In the genomic region with DNA sequence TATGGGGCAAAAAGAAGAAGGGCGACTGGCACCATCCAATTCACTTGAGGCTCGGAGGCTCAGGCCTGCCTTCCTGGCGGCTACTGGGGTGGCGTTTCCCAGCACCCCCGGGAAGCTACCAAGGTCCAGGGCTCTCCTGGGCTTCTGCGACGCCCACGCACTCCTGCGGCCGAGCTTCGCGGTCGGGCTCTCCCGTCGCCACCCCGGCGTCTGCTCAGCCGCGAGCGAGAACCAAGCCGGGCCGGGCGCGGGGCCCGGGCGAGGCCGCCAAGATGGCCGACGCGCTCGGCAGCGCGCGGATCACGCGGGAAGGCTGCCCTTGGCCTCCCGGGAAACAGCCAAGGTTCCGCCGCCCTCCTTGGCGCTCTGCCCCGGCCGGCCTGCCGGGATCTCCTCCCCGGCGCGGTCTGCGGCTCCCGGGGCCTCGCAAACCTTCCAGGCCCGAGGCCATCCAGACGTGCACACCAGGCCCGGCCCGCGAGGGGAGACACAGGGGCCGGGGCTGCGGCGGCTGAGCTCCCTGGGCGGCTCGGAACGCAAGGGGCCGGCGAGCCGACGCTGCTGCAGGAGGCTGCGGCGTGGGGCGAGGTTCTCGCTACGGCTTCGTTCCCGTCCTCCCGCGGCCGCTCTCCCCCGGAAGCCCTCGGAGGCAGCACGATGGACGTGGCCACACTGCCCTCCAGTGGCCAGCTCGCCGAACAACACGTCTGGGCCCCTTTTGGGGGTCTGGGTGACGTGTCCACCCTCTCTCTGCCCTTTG, we compare ENCODE assay signal across 1 cellular context.
TF ChIP-seq lines count a peak whose summit lies in the region.

No MANE protein-coding gene starts in this region.

TF ChIP-seq in K562, 482 proteins besides CTCF, POLR2A, EP300 and RAD21 (continued from another document):
- TF ChIP-seq, protein P1, sequence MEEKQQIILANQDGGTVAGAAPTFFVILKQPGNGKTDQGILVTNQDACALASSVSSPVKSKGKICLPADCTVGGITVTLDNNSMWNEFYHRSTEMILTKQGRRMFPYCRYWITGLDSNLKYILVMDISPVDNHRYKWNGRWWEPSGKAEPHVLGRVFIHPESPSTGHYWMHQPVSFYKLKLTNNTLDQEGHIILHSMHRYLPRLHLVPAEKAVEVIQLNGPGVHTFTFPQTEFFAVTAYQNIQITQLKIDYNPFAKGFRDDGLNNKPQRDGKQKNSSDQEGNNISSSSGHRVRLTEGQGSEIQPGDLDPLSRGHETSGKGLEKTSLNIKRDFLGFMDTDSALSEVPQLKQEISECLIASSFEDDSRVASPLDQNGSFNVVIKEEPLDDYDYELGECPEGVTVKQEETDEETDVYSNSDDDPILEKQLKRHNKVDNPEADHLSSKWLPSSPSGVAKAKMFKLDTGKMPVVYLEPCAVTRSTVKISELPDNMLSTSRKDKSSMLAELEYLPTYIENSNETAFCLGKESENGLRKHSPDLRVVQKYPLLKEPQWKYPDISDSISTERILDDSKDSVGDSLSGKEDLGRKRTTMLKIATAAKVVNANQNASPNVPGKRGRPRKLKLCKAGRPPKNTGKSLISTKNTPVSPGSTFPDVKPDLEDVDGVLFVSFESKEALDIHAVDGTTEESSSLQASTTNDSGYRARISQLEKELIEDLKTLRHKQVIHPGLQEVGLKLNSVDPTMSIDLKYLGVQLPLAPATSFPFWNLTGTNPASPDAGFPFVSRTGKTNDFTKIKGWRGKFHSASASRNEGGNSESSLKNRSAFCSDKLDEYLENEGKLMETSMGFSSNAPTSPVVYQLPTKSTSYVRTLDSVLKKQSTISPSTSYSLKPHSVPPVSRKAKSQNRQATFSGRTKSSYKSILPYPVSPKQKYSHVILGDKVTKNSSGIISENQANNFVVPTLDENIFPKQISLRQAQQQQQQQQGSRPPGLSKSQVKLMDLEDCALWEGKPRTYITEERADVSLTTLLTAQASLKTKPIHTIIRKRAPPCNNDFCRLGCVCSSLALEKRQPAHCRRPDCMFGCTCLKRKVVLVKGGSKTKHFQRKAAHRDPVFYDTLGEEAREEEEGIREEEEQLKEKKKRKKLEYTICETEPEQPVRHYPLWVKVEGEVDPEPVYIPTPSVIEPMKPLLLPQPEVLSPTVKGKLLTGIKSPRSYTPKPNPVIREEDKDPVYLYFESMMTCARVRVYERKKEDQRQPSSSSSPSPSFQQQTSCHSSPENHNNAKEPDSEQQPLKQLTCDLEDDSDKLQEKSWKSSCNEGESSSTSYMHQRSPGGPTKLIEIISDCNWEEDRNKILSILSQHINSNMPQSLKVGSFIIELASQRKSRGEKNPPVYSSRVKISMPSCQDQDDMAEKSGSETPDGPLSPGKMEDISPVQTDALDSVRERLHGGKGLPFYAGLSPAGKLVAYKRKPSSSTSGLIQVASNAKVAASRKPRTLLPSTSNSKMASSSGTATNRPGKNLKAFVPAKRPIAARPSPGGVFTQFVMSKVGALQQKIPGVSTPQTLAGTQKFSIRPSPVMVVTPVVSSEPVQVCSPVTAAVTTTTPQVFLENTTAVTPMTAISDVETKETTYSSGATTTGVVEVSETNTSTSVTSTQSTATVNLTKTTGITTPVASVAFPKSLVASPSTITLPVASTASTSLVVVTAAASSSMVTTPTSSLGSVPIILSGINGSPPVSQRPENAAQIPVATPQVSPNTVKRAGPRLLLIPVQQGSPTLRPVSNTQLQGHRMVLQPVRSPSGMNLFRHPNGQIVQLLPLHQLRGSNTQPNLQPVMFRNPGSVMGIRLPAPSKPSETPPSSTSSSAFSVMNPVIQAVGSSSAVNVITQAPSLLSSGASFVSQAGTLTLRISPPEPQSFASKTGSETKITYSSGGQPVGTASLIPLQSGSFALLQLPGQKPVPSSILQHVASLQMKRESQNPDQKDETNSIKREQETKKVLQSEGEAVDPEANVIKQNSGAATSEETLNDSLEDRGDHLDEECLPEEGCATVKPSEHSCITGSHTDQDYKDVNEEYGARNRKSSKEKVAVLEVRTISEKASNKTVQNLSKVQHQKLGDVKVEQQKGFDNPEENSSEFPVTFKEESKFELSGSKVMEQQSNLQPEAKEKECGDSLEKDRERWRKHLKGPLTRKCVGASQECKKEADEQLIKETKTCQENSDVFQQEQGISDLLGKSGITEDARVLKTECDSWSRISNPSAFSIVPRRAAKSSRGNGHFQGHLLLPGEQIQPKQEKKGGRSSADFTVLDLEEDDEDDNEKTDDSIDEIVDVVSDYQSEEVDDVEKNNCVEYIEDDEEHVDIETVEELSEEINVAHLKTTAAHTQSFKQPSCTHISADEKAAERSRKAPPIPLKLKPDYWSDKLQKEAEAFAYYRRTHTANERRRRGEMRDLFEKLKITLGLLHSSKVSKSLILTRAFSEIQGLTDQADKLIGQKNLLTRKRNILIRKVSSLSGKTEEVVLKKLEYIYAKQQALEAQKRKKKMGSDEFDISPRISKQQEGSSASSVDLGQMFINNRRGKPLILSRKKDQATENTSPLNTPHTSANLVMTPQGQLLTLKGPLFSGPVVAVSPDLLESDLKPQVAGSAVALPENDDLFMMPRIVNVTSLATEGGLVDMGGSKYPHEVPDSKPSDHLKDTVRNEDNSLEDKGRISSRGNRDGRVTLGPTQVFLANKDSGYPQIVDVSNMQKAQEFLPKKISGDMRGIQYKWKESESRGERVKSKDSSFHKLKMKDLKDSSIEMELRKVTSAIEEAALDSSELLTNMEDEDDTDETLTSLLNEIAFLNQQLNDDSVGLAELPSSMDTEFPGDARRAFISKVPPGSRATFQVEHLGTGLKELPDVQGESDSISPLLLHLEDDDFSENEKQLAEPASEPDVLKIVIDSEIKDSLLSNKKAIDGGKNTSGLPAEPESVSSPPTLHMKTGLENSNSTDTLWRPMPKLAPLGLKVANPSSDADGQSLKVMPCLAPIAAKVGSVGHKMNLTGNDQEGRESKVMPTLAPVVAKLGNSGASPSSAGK (IDR thresholded peaks at IDR 0.05), result peak; percentile 97
- TF ChIP-seq IRF2 (CRISPR knock-in tag; IDR thresholded peaks at IDR 0.05) (no peak), MCM3 (IDR thresholded peaks at IDR 0.05) (no peak), BRD9 (IDR thresholded peaks at IDR 0.05; ENCODE audit: low read depth, partially characterized antibody) (no peak), ZNF668 (CRISPR knock-in tag; IDR thresholded peaks at IDR 0.05) (0 out of 2 replicates have a peak, but pooled peaks have one; percentile 47), ZNF282 (CRISPR knock-in tag; IDR thresholded peaks at IDR 0.05) (peak; percentile 92; the same call in 1 of the 2 replicates), BRF1 (IDR thresholded peaks at IDR 0.05; ENCODE audit: borderline replicate concordance, extremely low read depth, insufficient read length) (no peak), ZFPM2 (CRISPR knock-in tag; IDR thresholded peaks at IDR 0.05) (no peak)
- TF ChIP-seq, protein P2, sequence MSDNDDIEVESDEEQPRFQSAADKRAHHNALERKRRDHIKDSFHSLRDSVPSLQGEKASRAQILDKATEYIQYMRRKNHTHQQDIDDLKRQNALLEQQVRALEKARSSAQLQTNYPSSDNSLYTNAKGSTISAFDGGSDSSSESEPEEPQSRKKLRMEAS (CRISPR knock-in tag; IDR thresholded peaks at IDR 0.05), result peak; percentile 88
TF ChIP-seq in K562: peak in this region for 127.
